16 cellular contexts compared by ENCODE assay signal in genomic region chr3:149011676-149012075, GRCh38.
"Had no signal": no experiment of that assay in that cellular context is flagged by ENCODE, and none has a peak within 500 bp of the region (broad histone marks: within the 10 kb centered on the region; RNA-seq: fewer than 3 reads in every experiment).

No MANE protein-coding gene starts in this region.

- H3K9me3 Mint-ChIP-seq: activated naive CD4-positive, alpha-beta T cell treated with anti-CD3 and anti-CD28 coated beads for 36 hours; activated T-helper 17 cell treated with anti-CD3 and anti-CD28 coated beads, Interleukin-2, amount 50 U/mL, for 72 hours; central memory CD8-positive, alpha-beta T cell; neural crest cell; type B pancreatic cell had no signal

- H3K4me1 Mint-ChIP-seq: stimulated activated naive B cell treated with anti-CD40 and anti-IgM and Interleukin-4, amounts not matched to agents 10 μg/mL and 1 μg/mL and 100 μg/mL, for 72 hours had no signal

- H3K9me3 ChIP-seq: left lung, ovary had no signal

- DNase-seq: activated CD4-positive, alpha-beta T cell treated with anti-CD3 and anti-CD28 coated beads for 36 hours; activated naive CD4-positive, alpha-beta T cell treated with anti-CD3 and anti-CD28 coated beads for 36 hours; effector memory CD4-positive, alpha-beta T cell; glutamatergic neuron; left lung; mesendoderm; ovary; retina; stimulated activated naive B cell treated with anti-CD40 and anti-IgM and Interleukin-4, amounts not matched to agents 10 μg/mL and 1 μg/mL and 100 μg/mL, for 72 hours; WERI-Rb-1 had no signal

- H3K4me3 ChIP-seq: left lung, ovary had no signal

- H3K27ac Mint-ChIP-seq: activated CD4-positive, alpha-beta T cell treated with anti-CD3 and anti-CD28 coated beads for 36 hours; activated naive CD4-positive, alpha-beta T cell treated with anti-CD3 and anti-CD28 coated beads for 36 hours; activated T-helper 17 cell treated with anti-CD3 and anti-CD28 coated beads, Interleukin-2, amount 50 U/mL, for 72 hours; stimulated activated naive B cell treated with anti-CD40 and anti-IgM and Interleukin-4, amounts not matched to agents 10 μg/mL and 1 μg/mL and 100 μg/mL, for 72 hours; type B pancreatic cell had no signal

- H3K4me3 Mint-ChIP-seq: activated CD4-positive, alpha-beta T cell treated with anti-CD3 and anti-CD28 coated beads for 36 hours; activated naive CD4-positive, alpha-beta T cell treated with anti-CD3 and anti-CD28 coated beads for 36 hours; activated T-helper 17 cell treated with anti-CD3 and anti-CD28 coated beads, Interleukin-2, amount 50 U/mL, for 72 hours; central memory CD8-positive, alpha-beta T cell; neural crest cell; stimulated activated naive B cell treated with anti-CD40 and anti-IgM and Interleukin-4, amounts not matched to agents 10 μg/mL and 1 μg/mL and 100 μg/mL, for 72 hours; type B pancreatic cell had no signal

- FAIRE-seq: islet of Langerhans had no signal

- ATAC-seq: activated CD4-positive, alpha-beta T cell treated with anti-CD3 and anti-CD28 coated beads for 36 hours; activated T-helper 17 cell treated with anti-CD3 and anti-CD28 coated beads, Interleukin-2, amount 50 U/mL, for 72 hours; left lung; stimulated activated naive B cell treated with anti-CD40 and anti-IgM and Interleukin-4, amounts not matched to agents 10 μg/mL and 1 μg/mL and 100 μg/mL, for 72 hours had no signal

- H3K27ac ChIP-seq: epithelial cell of prostate, ovary, WERI-Rb-1 had no signal

- H3K36me3 ChIP-seq: ovary had no signal

- H3K27me3 ChIP-seq: left lung, ovary had no signal
